Comparison of ENCODE assay signal across 29 cellular contexts in the genomic region with DNA sequence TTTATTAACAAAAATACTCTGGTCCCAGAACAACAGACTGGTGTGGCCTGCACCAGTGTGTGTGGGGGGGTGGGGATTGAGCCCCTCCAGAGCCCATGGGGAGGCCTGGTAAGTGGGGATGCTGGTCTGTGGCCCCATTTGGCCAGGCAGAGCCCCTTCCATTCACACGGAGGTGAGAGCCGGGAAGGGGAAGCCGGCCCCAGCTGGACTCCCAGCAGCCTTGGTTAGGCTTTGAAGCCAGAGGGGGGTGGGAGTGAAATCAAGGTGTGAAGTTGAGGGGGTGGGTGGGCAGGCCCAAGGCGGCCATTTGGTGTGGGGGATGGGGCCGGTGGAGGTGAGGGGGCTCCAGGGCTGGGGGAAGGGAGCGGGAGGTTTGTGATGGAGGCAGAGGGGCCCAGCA. TPM values are rescaled to one million over a fixed set of nuclear protein-coding genes. Genes with fewer than 3 reads are reported as not detected.
A peak's percentile ranks its signal among the peaks of the same experiment; 100 is the strongest.
DNase-seq lines count a peak whose midpoint lies in the region; ATAC-seq and TF ChIP-seq lines count a peak whose summit lies in the region.
"Had no signal": no experiment of that assay in that cellular context is flagged by ENCODE, and none has a peak within 500 bp of the region (broad histone marks: within the 10 kb centered on the region; RNA-seq: fewer than 3 reads in every experiment).

No MANE protein-coding gene starts in this region.

- intact Hi-C loops in cardiac septum (cut with DNase I), result no loop called here

- H3K4me3 ChIP-seq in right atrium auricular region (no peak overlapping the region), gastroesophageal sphincter (no peak overlapping the region), tibial nerve (no peak overlapping the region)
- H3K4me3 ChIP-seq: A549, prostate gland, skin epidermis had no signal

- 13 to 100% methylated on average over 1 of the region's 6 CpGs for WGBS in gastroesophageal sphincter (ENCODE audit: low coverage in 1 of 2), 2 donors
- WGBS in tibial nerve, 2 donors, result 60 to 64% methylated on average over 6 of the region's 6 CpGs

- TF ChIP-seq POLR2A in gastroesophageal sphincter (IDR thresholded peaks at IDR 0.05) (no peak), tibial nerve (IDR thresholded peaks at IDR 0.05) (no peak)

- no peaks in the 10 kb centered on the region for H3K27me3 ChIP-seq in right atrium auricular region
- no peaks in the 10 kb centered on the region for H3K27me3 ChIP-seq in gastroesophageal sphincter
- no peaks in the 10 kb centered on the region for H3K27me3 ChIP-seq in tibial nerve
- H3K27me3 ChIP-seq: BE2C had no signal

- no peak for TF ChIP-seq CTCF in right atrium auricular region (IDR thresholded peaks at IDR 0.05)
- TF ChIP-seq CTCF in gastroesophageal sphincter (IDR thresholded peaks at IDR 0.05), result no peak
- no peak for TF ChIP-seq CTCF in tibial nerve (IDR thresholded peaks at IDR 0.05)

- peak overlapping the region; percentile 12 to 61 for H3K27ac ChIP-seq in right atrium auricular region
- peak overlapping the region in 3 of 4 donors; percentile 57 to 62 (median 59) for H3K27ac ChIP-seq in gastroesophageal sphincter
- peak overlapping the region; percentile 15 to 63 (median 48) for H3K27ac ChIP-seq in tibial nerve
- H3K27ac ChIP-seq: A549, prostate gland had no signal

- DNase-seq in right atrium auricular region (ENCODE audit: low spot score) (no peak), cardiac septum (ENCODE audit: low spot score) (no peak), tibial nerve (ENCODE audit: low spot score in 2 of 2) (no peak), KG1 (lab: John Stamatoyannopoulos, UW) (no peak), OCI-M2 (lab: John Stamatoyannopoulos, UW; ENCODE audit: unreplicated experiment) (no peak)
- DNase-seq: activated CD4-positive, alpha-beta T cell treated with anti-CD3 and anti-CD28 coated beads, Interleukin-2, amount 50 U/mL, for 4 hours; activated CD8-positive, alpha-beta memory T cell treated with anti-CD3 and anti-CD28 coated beads, Interleukin-2, amount 50 U/mL, for 4 hours; central memory CD4-positive, alpha-beta T cell; COR-L47; DMS79 treated with DMSO at 0.1 percent for 48 hours; glutamatergic neuron; GOT3; KBM-7; MM.1S; NCI-H1417; NCI-H2081 treated with DMSO at 0.1 percent for 48 hours; NCI-H446; NCI-H82; SIG-M5; substantia nigra; SW 1271; T1000 had no signal

- no peak for ATAC-seq in gastroesophageal sphincter
- ATAC-seq: activated naive CD4-positive, alpha-beta T cell treated with anti-CD3 and anti-CD28 coated beads, Interleukin-2, amount 50 U/mL, for 72 hours; WTC11 had no signal

- H3K36me3 ChIP-seq in right atrium auricular region (peaks cover 47% of the 10 kb centered on the region), gastroesophageal sphincter (peaks cover 0 to 52% of the 10 kb centered on the region in 2 donors), tibial nerve (peaks cover 5 to 68% (median 22%) of the 10 kb centered on the region in 3 donors)

- H3K9me3 ChIP-seq in right atrium auricular region, result no peaks in the 10 kb centered on the region
- no peaks in the 10 kb centered on the region for H3K9me3 ChIP-seq in gastroesophageal sphincter
- no peaks in the 10 kb centered on the region for H3K9me3 ChIP-seq in tibial nerve
- H3K9me3 ChIP-seq: A549, BE2C, prostate gland had no signal

- H3K4me1 ChIP-seq in right atrium auricular region (peaks cover 0 to 12% of the 10 kb centered on the region in 2 donors), gastroesophageal sphincter (peaks cover 0 to 26% (median 5%) of the 10 kb centered on the region in 3 donors), tibial nerve (peaks cover 0 to 35% (median 3%) of the 10 kb centered on the region in 4 donors)

- TF ChIP-seq EP300 in gastroesophageal sphincter (IDR thresholded peaks at IDR 0.05) (no peak), tibial nerve (IDR thresholded peaks at IDR 0.05) (no peak)

RNA-seq across cellular contexts. Expression of a gene that starts 5.9 kb away (rescaled TPM):
- total RNA-seq in right atrium auricular region (under 1 TPM in 1 of 2 donors, not detected in 1; 0.43 TPM), cardiac septum (0.57 TPM), gastroesophageal sphincter (under 1 TPM; 0.40 to 0.84 (median 0.45) TPM), tibial nerve (1 to 10 TPM in 1 of 4 donors, under 1 TPM in 2, not detected in 1; 0.66 to 1.5 (median 0.84) TPM)

RNA-seq across cellular contexts. Expression of a gene that starts 10.0 kb away (rescaled TPM):
- 10 to 100 TPM; 23.2 to 32.7 TPM for total RNA-seq in right atrium auricular region
- total RNA-seq in cardiac septum, result 44.1 TPM
- total RNA-seq in gastroesophageal sphincter, result 10 to 100 TPM; 41.2 to 58.5 (median 48.6) TPM
- total RNA-seq in tibial nerve, result 10 to 100 TPM; 21.1 to 54.3 (median 34.3) TPM

RNA-seq across cellular contexts. Expression of a gene that starts 10.2 kb away (rescaled TPM):
- 100 to 1,000 TPM; 129 to 140 TPM for total RNA-seq in right atrium auricular region
- 43.2 TPM for total RNA-seq in cardiac septum
- 100 to 1,000 TPM in 1 of 4 donors, 10 to 100 TPM in 3; 76.9 to 105 (median 80.2) TPM for total RNA-seq in gastroesophageal sphincter
- total RNA-seq in tibial nerve, result 100 to 1,000 TPM in 2 of 4 donors, 10 to 100 TPM in 2; 81.9 to 197 (median 122) TPM

RNA-seq across cellular contexts. Expression of a gene that starts 20.3 kb away (rescaled TPM):
- total RNA-seq in right atrium auricular region (1,000 to 10,000 TPM; 2,869 to 3,626 TPM), cardiac septum (3,068 TPM), gastroesophageal sphincter (1,000 to 10,000 TPM; 1,018 to 1,914 (median 1,258) TPM), tibial nerve (100 to 1,000 TPM; 474 to 649 (median 487) TPM)

RNA-seq across cellular contexts. Expression of a gene that starts 27.5 kb away (rescaled TPM):
- total RNA-seq in right atrium auricular region (1 to 10 TPM in 1 of 2 donors, not detected in 1; 1.7 TPM), cardiac septum (3.0 TPM), gastroesophageal sphincter (1 to 10 TPM; 1.1 to 3.1 (median 1.9) TPM), tibial nerve (1 to 10 TPM; 2.8 to 5.2 (median 4.6) TPM)
